In genomic region chr7:128836729-128837348, GRCh38 we compare ENCODE assay signal across 1 cellular context.
TF ChIP-seq lines count a peak whose summit lies in the region.

No MANE protein-coding gene starts in this region.

TF ChIP-seq in GM23338, 12 proteins besides CTCF, POLR2A, EP300 and RAD21 (continued from another document):
- TF ChIP-seq ZNF462 (CRISPR knock-in tag; IDR thresholded peaks at IDR 0.05) (no peak), EZH2 (IDR thresholded peaks at IDR 0.05; ENCODE audit: low read depth, unreplicated experiment) (no peak)
TF ChIP-seq in GM23338: peak in this region for 0.
